In genomic region chr6:6696867-6697531, GRCh38 we compare ENCODE assay signal across 8 cellular contexts.
DNase-seq lines count a peak whose midpoint lies in the region; ATAC-seq and TF ChIP-seq lines count a peak whose summit lies in the region.

No MANE protein-coding gene starts in this region.

- ATAC-seq in HG03097 (IDR thresholded peaks at IDR 0.05; ENCODE audit: low FRiP score, unreplicated experiment) = no peak

- peak; percentile 48 for DNase-seq in AG08396 (ENCODE audit: low spot score)
- peak; percentile 10 for DNase-seq in NCI-H2227 treated with DMSO at 0.1 percent for 48 hours (lab: John Stamatoyannopoulos, UW)
- peak in 34 of 58 donors; percentile 10 to 70 (median 36) for DNase-seq in anterior cingulate cortex (lab: John Stamatoyannopoulos, UW)
- peak; percentile 77 for DNase-seq in iPS-NIHi7 (ENCODE audit: extremely low spot score)
- peak; percentile 19 to 47 for DNase-seq in stimulated activated CD4-positive, alpha-beta T cell treated with anti-CD3 and anti-CD28 coated beads, Interleukin-4, amount 100 ng/mL, for 48 hours (ENCODE audit: low read depth in 2 of 2)
- DNase-seq in GM19238 (ENCODE audit: insufficient read length, low spot score) = no peak

- peak; percentile 83 for TF ChIP-seq CTCF in GM12874 (IDR thresholded peaks at IDR 0.05; ENCODE audit: insufficient read depth, low read depth, low read length)
